In genomic region chr6:15479761-15480160, GRCh38 we compare ENCODE assay signal across 16 cellular contexts.
DNase-seq lines count a peak whose midpoint lies in the region; ATAC-seq and TF ChIP-seq lines count a peak whose summit lies in the region.
"Had no signal": no experiment of that assay in that cellular context is flagged by ENCODE, and none has a peak within 500 bp of the region (broad histone marks: within the 10 kb centered on the region; RNA-seq: fewer than 3 reads in every experiment).

No MANE protein-coding gene starts in this region.

- H3K36me3 Mint-ChIP-seq in brain, result peaks cover 57% of the 10 kb centered on the region
- H3K36me3 Mint-ChIP-seq in activated CD4-positive, alpha-beta T cell treated with anti-CD3 and anti-CD28 coated beads, Interleukin-2, amount 10 ng/mL, durations not matched to agents 7 days and 5 days (ENCODE audit: low read depth), result peaks cover 26% of the 10 kb centered on the region

- no peak overlapping the region for H3K4me3 ChIP-seq in AG10803 (ENCODE audit: low read length)
- H3K4me3 ChIP-seq in lung, result no peak overlapping the region
- H3K4me3 ChIP-seq: lower lobe of right lung, uterus had no signal

- H3K27me3 ChIP-seq in lung (ENCODE audit: control insufficient read depth, insufficient read depth), result no peaks in the 10 kb centered on the region
- H3K27me3 ChIP-seq: BE2C, uterus had no signal

- peak overlapping the region; percentile 33 to 50 for H3K27ac ChIP-seq in lung (ENCODE audit: low read depth in 1 of 2, low read length in 1 of 2)
- H3K27ac ChIP-seq: HL-60, lower lobe of right lung, uterus had no signal

- peaks cover 74% of the 10 kb centered on the region for H3K4me1 Mint-ChIP-seq in brain
- peaks cover 38% of the 10 kb centered on the region for H3K4me1 Mint-ChIP-seq in activated CD4-positive, alpha-beta T cell treated with anti-CD3 and anti-CD28 coated beads, Interleukin-2, amount 10 ng/mL, durations not matched to agents 7 days and 5 days

- no peaks in the 10 kb centered on the region for H3K9me3 ChIP-seq in lung (ENCODE audit: control insufficient read depth in 2 of 2, insufficient read depth in 1 of 2, low read length in 1 of 2)
- H3K9me3 ChIP-seq: BE2C, lower lobe of right lung, uterus had no signal

- WGBS in lung, 2 donors, result 58 to 69% methylated on average over 5 of the region's 5 CpGs

- ATAC-seq in lung (ENCODE audit: insufficient read depth, low FRiP score), result no peak
- no peak for ATAC-seq in GM19324 (IDR thresholded peaks at IDR 0.05; ENCODE audit: low FRiP score, unreplicated experiment)
- no peak for ATAC-seq in GM18858 (IDR thresholded peaks at IDR 0.05; ENCODE audit: unreplicated experiment)

- H3K27ac Mint-ChIP-seq in brain, result peak overlapping the region in 3 of 5 experiments; percentile 13 to 26 (median 25)
- no peak overlapping the region for H3K27ac Mint-ChIP-seq in activated CD4-positive, alpha-beta T cell treated with anti-CD3 and anti-CD28 coated beads, Interleukin-2, amount 10 ng/mL, durations not matched to agents 7 days and 5 days
- H3K27ac Mint-ChIP-seq: T-helper 2 cell treated with Interferon-gamma antibody and Interleukin-4, amounts not matched to agents 5 μg/mL and 100 μg/mL, for 36 hours had no signal

- TF ChIP-seq CTCF in AG10803 (conservative IDR thresholded peaks at IDR 0.05; ENCODE audit: low read length), result no peak
- no peak for TF ChIP-seq CTCF in brain (conservative IDR thresholded peaks at IDR 0.05)
- TF ChIP-seq CTCF in lung (IDR thresholded peaks at IDR 0.05; ENCODE audit: control extremely low read depth, extremely low read depth), result no peak

- peaks cover 9 to 29% of the 10 kb centered on the region in 2 donors for H3K4me1 ChIP-seq in lung (ENCODE audit: control insufficient read depth in 2 of 2, insufficient read depth in 2 of 2, low read length in 2 of 2)
- H3K4me1 ChIP-seq: uterus had no signal

- POLR2A ChIA-PET in activated CD4-positive, alpha-beta T cell treated with anti-CD3 and anti-CD28 coated beads, Interleukin-2, amount 10 ng/mL, durations not matched to agents 7 days and 5 days (lab: Charles Lee), result no interaction called here

- DNase-seq in AG10803 (ENCODE audit: low read depth), result peak; percentile 83
- DNase-seq in LHCN-M2 (ENCODE audit: low read depth), result peak; percentile 79
- no peak for DNase-seq in lung (ENCODE audit: low spot score)
- DNase-seq in activated CD4-positive, alpha-beta T cell treated with anti-CD3 and anti-CD28 coated beads, Interleukin-2, amount 10 ng/mL, durations not matched to agents 7 days and 5 days, result no peak
- DNase-seq in NOMO-1 (lab: John Stamatoyannopoulos, UW; ENCODE audit: unreplicated experiment in 2 of 2), result no peak
- DNase-seq: activated naive CD8-positive, alpha-beta T cell treated with anti-CD3 and anti-CD28 coated beads, Interleukin-2, amount 10 ng/mL, durations not matched to agents 7 days and 5 days; BE2C; lower lobe of right lung; NCI-H146; retina; uterus had no signal

- H3K36me3 ChIP-seq in lung (ENCODE audit: control insufficient read depth in 2 of 2, insufficient read depth in 2 of 2, low read length in 2 of 2), result peaks cover 0 to 4% of the 10 kb centered on the region in 2 donors
- H3K36me3 ChIP-seq: BE2C, lower lobe of right lung, uterus had no signal

- peak overlapping the region in 2 of 5 experiments; percentile 50 to 66 for H3K4me3 Mint-ChIP-seq in brain
- H3K4me3 Mint-ChIP-seq in activated CD4-positive, alpha-beta T cell treated with anti-CD3 and anti-CD28 coated beads, Interleukin-2, amount 10 ng/mL, durations not matched to agents 7 days and 5 days, result no peak overlapping the region
- H3K4me3 Mint-ChIP-seq: activated naive CD8-positive, alpha-beta T cell treated with anti-CD3 and anti-CD28 coated beads, Interleukin-2, amount 10 ng/mL, durations not matched to agents 7 days and 5 days; T-helper 2 cell treated with Interferon-gamma antibody and Interleukin-4, amounts not matched to agents 5 μg/mL and 100 μg/mL, for 36 hours had no signal

- no peaks in the 10 kb centered on the region for H3K27me3 Mint-ChIP-seq in brain
- H3K27me3 Mint-ChIP-seq in activated CD4-positive, alpha-beta T cell treated with anti-CD3 and anti-CD28 coated beads, Interleukin-2, amount 10 ng/mL, durations not matched to agents 7 days and 5 days, result no peaks in the 10 kb centered on the region
- H3K27me3 Mint-ChIP-seq: activated naive CD8-positive, alpha-beta T cell treated with anti-CD3 and anti-CD28 coated beads, Interleukin-2, amount 10 ng/mL, durations not matched to agents 7 days and 5 days had no signal

- H3K9me3 Mint-ChIP-seq in brain, result no peaks in the 10 kb centered on the region
- no peaks in the 10 kb centered on the region for H3K9me3 Mint-ChIP-seq in activated CD4-positive, alpha-beta T cell treated with anti-CD3 and anti-CD28 coated beads, Interleukin-2, amount 10 ng/mL, durations not matched to agents 7 days and 5 days
- H3K9me3 Mint-ChIP-seq: activated naive CD8-positive, alpha-beta T cell treated with anti-CD3 and anti-CD28 coated beads, Interleukin-2, amount 10 ng/mL, durations not matched to agents 7 days and 5 days; T-helper 2 cell treated with Interferon-gamma antibody and Interleukin-4, amounts not matched to agents 5 μg/mL and 100 μg/mL, for 36 hours had no signal

- CTCF ChIA-PET in activated CD4-positive, alpha-beta T cell treated with anti-CD3 and anti-CD28 coated beads, Interleukin-2, amount 10 ng/mL, durations not matched to agents 7 days and 5 days (lab: Charles Lee), result interaction anchor here (2.3 kb wide), 1 partner anchor 10 kb away, joined by 6 read pairs; no protein-coding TSS in a partner anchor

Comparison
In these comparisons a context has a peak if more than half of its experiments do, and no peak if none do; other contexts are left out.
1. DNase-seq: peak in AG10803 (single experiment) and LHCN-M2 (single experiment); none in lung (single experiment), activated CD4-positive, alpha-beta T cell treated with anti-CD3 and anti-CD28 coated beads, Interleukin-2, amount 10 ng/mL, durations not matched to agents 7 days and 5 days (single experiment) and NOMO-1 (0 of 2).